ENCODE assay signal across 1 cellular context in genomic region chr14:105049753-105050550, GRCh38.
A peak's percentile ranks its signal among the peaks of the same experiment; 100 is the strongest.
TF ChIP-seq lines count a peak whose summit lies in the region.

No MANE protein-coding gene starts in this region.

TF ChIP-seq in HepG2, 621 proteins besides CTCF, POLR2A, EP300 and RAD21:
- TF ChIP-seq ZNF235 (CRISPR knock-in tag; IDR thresholded peaks at IDR 0.05; ENCODE audit: borderline replicate concordance), result no peak
- TF ChIP-seq HDAC1 (CRISPR knock-in tag; IDR thresholded peaks at IDR 0.05), result no peak
- TF ChIP-seq HNRNPL (IDR thresholded peaks at IDR 0.05; ENCODE audit: low read depth, low read length), result 0 out of 2 replicates have a peak, but pooled peaks have one; percentile 20
- 0 out of 2 replicates have a peak, but pooled peaks have one; percentile 21 for TF ChIP-seq ZNF629 (CRISPR knock-in tag; conservative IDR thresholded peaks at IDR 0.05)
- TF ChIP-seq NONO (IDR thresholded peaks at IDR 0.05), result no peak
- TF ChIP-seq NONO (CRISPR knock-in tag; conservative IDR thresholded peaks at IDR 0.05), result no peak
